Comparison of ENCODE assay signal across 11 cellular contexts in genomic region chr21:41865002-41865777, GRCh38. TPM values are rescaled to one million over a fixed set of nuclear protein-coding genes. Genes with fewer than 3 reads are reported as not detected.
DNase-seq lines count a peak whose midpoint lies in the region; ATAC-seq, FAIRE-seq and TF ChIP-seq lines count a peak whose summit lies in the region.
"Had no signal": no experiment of that assay in that cellular context is flagged by ENCODE, and none has a peak within 500 bp of the region (broad histone marks: within the 10 kb centered on the region; RNA-seq: fewer than 3 reads in every experiment).

No MANE protein-coding gene starts in this region.

- no peaks in the 10 kb centered on the region for H3K9me3 ChIP-seq in neural progenitor cell (ENCODE audit: low read depth)
- H3K9me3 ChIP-seq in kidney (ENCODE audit: control insufficient read depth in 1 of 2, low read length in 2 of 2) = no peaks in the 10 kb centered on the region

- H3K27ac Mint-ChIP-seq in neural progenitor cell = peak overlapping the region; percentile 74

- TF ChIP-seq CTCF in KMS-11 (conservative IDR thresholded peaks at IDR 0.05; ENCODE audit: low read depth, low read length) = no peak
- TF ChIP-seq CTCF in neural progenitor cell (IDR thresholded peaks at IDR 0.05) = no peak
- TF ChIP-seq CTCF in kidney (IDR thresholded peaks at IDR 0.05; ENCODE audit: borderline replicate concordance, extremely low read depth, insufficient read depth) = no peak

- H3K27me3 Mint-ChIP-seq in neural progenitor cell (ENCODE audit: insufficient read depth, low read depth) = no peaks in the 10 kb centered on the region

- no peaks in the 10 kb centered on the region for H3K36me3 ChIP-seq in KMS-11 (ENCODE audit: insufficient read depth)
- H3K36me3 ChIP-seq in neural progenitor cell = no peaks in the 10 kb centered on the region
- H3K36me3 ChIP-seq in kidney (ENCODE audit: control insufficient read depth in 1 of 2, insufficient read depth in 2 of 2, low read length in 2 of 2) = no peaks in the 10 kb centered on the region

- H3K4me1 ChIP-seq in KMS-11 (ENCODE audit: low read depth, poor library complexity, severe bottlenecking) (peaks cover 43% of the 10 kb centered on the region), neural progenitor cell (peaks cover 5% of the 10 kb centered on the region), kidney (ENCODE audit: control insufficient read depth in 1 of 2, insufficient read depth in 1 of 2, low read depth in 1 of 2, low read length in 2 of 2) (no peaks in the 10 kb centered on the region)

- intact Hi-C loops in kidney (cut with DNase I) = no loop called here

- H3K4me3 ChIP-seq in KMS-11 (IDR thresholded peaks at IDR 0.05; ENCODE audit: insufficient read depth, low read depth, low read length) (no peak overlapping the region), neural progenitor cell (no peak overlapping the region), kidney (ENCODE audit: low read length in 2 of 2) (no peak overlapping the region)

- ATAC-seq in GM18867 (IDR thresholded peaks at IDR 0.05; ENCODE audit: unreplicated experiment) (peak; percentile 52), GM21723 (IDR thresholded peaks at IDR 0.05; ENCODE audit: unreplicated experiment) (peak; percentile 71)

- DNase-seq in neural progenitor cell (ENCODE audit: low spot score) (no peak), kidney (no peak), SIG-M5 (lab: John Stamatoyannopoulos, UW) (no peak), NK-92 (lab: John Stamatoyannopoulos, UW; ENCODE audit: unreplicated experiment) (no peak)
- no peak for DNase-seq in stimulated activated naive CD4-positive, alpha-beta T cell treated with Interleukin-2 at 50 U/mL for 16 hours (lab: John Stamatoyannopoulos, UW)
- DNase-seq: GOT3, NCI-H526 had no signal

- no peaks in the 10 kb centered on the region for H3K9me3 Mint-ChIP-seq in neural progenitor cell

- peaks cover 10% of the 10 kb centered on the region for H3K4me1 Mint-ChIP-seq in neural progenitor cell

- H3K27me3 ChIP-seq in KMS-11 (ENCODE audit: insufficient read depth, low read depth) (no peaks in the 10 kb centered on the region), neural progenitor cell (no peaks in the 10 kb centered on the region)

- H3K4me2 ChIP-seq in KMS-11 = peak overlapping the region; percentile 9; the same call in 1 of the 2 replicates
- H3K4me2 ChIP-seq in neural progenitor cell = no peak overlapping the region

- no peaks in the 10 kb centered on the region for H4K20me1 ChIP-seq in KMS-11 (ENCODE audit: insufficient read depth)
- no peaks in the 10 kb centered on the region for H4K20me1 ChIP-seq in neural progenitor cell (ENCODE audit: low read depth)

- H2AFZ ChIP-seq in KMS-11 (ENCODE audit: low read depth) (no peak overlapping the region), neural progenitor cell (replicated peaks) (no peak overlapping the region)

- H3K9ac ChIP-seq in KMS-11 = no peak overlapping the region
- H3K9ac ChIP-seq in neural progenitor cell = no peak overlapping the region
- no peak overlapping the region for H3K9ac ChIP-seq in kidney (ENCODE audit: low read length in 2 of 2)

- H3K79me2 ChIP-seq in KMS-11 (ENCODE audit: insufficient read depth, low read depth) = no peaks in the 10 kb centered on the region
- H3K79me2 ChIP-seq in neural progenitor cell (ENCODE audit: low read depth) = no peaks in the 10 kb centered on the region

- H3K27ac ChIP-seq in KMS-11 = no peak overlapping the region
- H3K27ac ChIP-seq in neural progenitor cell = no peak overlapping the region
- H3K27ac ChIP-seq in kidney (ENCODE audit: low read depth in 2 of 2, low read length in 2 of 2) = no peak overlapping the region

- no peaks in the 10 kb centered on the region for H3F3A ChIP-seq in neural progenitor cell (ENCODE audit: low read depth)

- peaks cover 2% of the 10 kb centered on the region for H3K36me3 Mint-ChIP-seq in neural progenitor cell

- H3K4me3 Mint-ChIP-seq in neural progenitor cell = no peak overlapping the region

- no peak for FAIRE-seq in kidney (lab: Jason Lieb, UNC)
- FAIRE-seq: endothelial cell of umbilical vein had no signal

RNA-seq across cellular contexts. Expression of gene PRDM15, which starts 14.0 kb away (rescaled TPM):
- total RNA-seq in neural progenitor cell (ENCODE audit: low replicate concordance) = 9.0 and 10.4 TPM in 2 replicates
- 8.4 TPM for total RNA-seq in kidney
- 1.3 TPM for polyA plus RNA-seq in kidney (ENCODE audit: insufficient read depth, low read depth, low replicate concordance)
